In genomic region chr3:41418961-41419691, GRCh38 we compare ENCODE assay signal across 11 cellular contexts.
DNase-seq lines count a peak whose midpoint lies in the region; ATAC-seq and TF ChIP-seq lines count a peak whose summit lies in the region.
"Had no signal": no experiment of that assay in that cellular context is flagged by ENCODE, and none has a peak within 500 bp of the region (broad histone marks: within the 10 kb centered on the region; RNA-seq: fewer than 3 reads in every experiment).

No MANE protein-coding gene starts in this region.

- no peak overlapping the region for H3K4me2 ChIP-seq in GM23338

- H4K20me1 ChIP-seq in GM23338 (replicated peaks; ENCODE audit: insufficient read depth) = no peaks in the 10 kb centered on the region

- ATAC-seq in GM23338 (peak; percentile 81), T-helper 17 cell (peak; percentile 27), psoas muscle (no peak)

- no peak overlapping the region; the same call in 1 of the 2 replicates for H3K27ac Mint-ChIP-seq in GM23338
- H3K27ac Mint-ChIP-seq in T-helper 17 cell = no peak overlapping the region

- H3K4me3 Mint-ChIP-seq in GM23338 (no peak overlapping the region), T-helper 17 cell (no peak overlapping the region)

- no peaks in the 10 kb centered on the region for H3K9me3 Mint-ChIP-seq in GM23338

- H3K4me1 ChIP-seq in GM23338 (ENCODE audit: insufficient read depth) = peaks cover 9% of the 10 kb centered on the region; the same call in 1 of the 2 replicates
- H3K4me1 ChIP-seq in psoas muscle = no peaks in the 10 kb centered on the region
- H3K4me1 ChIP-seq: prostate gland had no signal

- no peaks in the 10 kb centered on the region for H3K36me3 ChIP-seq in GM23338 (ENCODE audit: insufficient read depth)
- no peaks in the 10 kb centered on the region for H3K36me3 ChIP-seq in psoas muscle (ENCODE audit: insufficient read depth in 1 of 2, low read depth in 1 of 2)
- H3K36me3 ChIP-seq: prostate gland had no signal

- H3K4me3 ChIP-seq in GM23338 (no peak overlapping the region), fibroblast of mammary gland (ENCODE audit: control insufficient read depth, low read depth, low read length) (no peak overlapping the region), psoas muscle (no peak overlapping the region)
- H3K4me3 ChIP-seq: prostate gland had no signal

- WGBS in psoas muscle, 3 donors = 68 to 74% (median 72%) methylated on average over 7 of the region's 7 CpGs

- no peaks in the 10 kb centered on the region for H3K79me2 ChIP-seq in GM23338 (replicated peaks; ENCODE audit: insufficient read depth)

- H3K27ac ChIP-seq in GM23338 (ENCODE audit: low read depth) = no peak overlapping the region
- H3K27ac ChIP-seq in psoas muscle = no peak overlapping the region
- H3K27ac ChIP-seq: prostate gland had no signal

- no peaks in the 10 kb centered on the region for H3K27me3 ChIP-seq in GM23338 (ENCODE audit: insufficient read depth)
- no peaks in the 10 kb centered on the region for H3K27me3 ChIP-seq in psoas muscle (ENCODE audit: insufficient read depth in 3 of 3, low read length in 2 of 3)

- DNase-seq in A172 (ENCODE audit: low spot score) (peak; percentile 87), GM23338 (ENCODE audit: low spot score) (peak; percentile 38), T-helper 17 cell (no peak), fibroblast of mammary gland (ENCODE audit: low read depth) (peak; percentile 89), psoas muscle (no peak), NCI-H345 (lab: John Stamatoyannopoulos, UW) (no peak), NCI-H128 (lab: John Stamatoyannopoulos, UW; ENCODE audit: unreplicated experiment) (no peak), NCI-H510A (lab: John Stamatoyannopoulos, UW) (no peak)
- DNase-seq: DMS79 treated with DMSO at 0.1 percent for 48 hours, NCI-H146 had no signal

- no peaks in the 10 kb centered on the region for H3K9me2 ChIP-seq in GM23338 (ENCODE audit: insufficient read depth)

- H3K36me3 Mint-ChIP-seq in GM23338 (ENCODE audit: low read depth) = no peaks in the 10 kb centered on the region
- H3K36me3 Mint-ChIP-seq in T-helper 17 cell (ENCODE audit: low read depth) = peaks cover 2% of the 10 kb centered on the region

- H3F3A ChIP-seq in GM23338 (replicated peaks; ENCODE audit: low read depth) = no peaks in the 10 kb centered on the region

- intact Hi-C loops in psoas muscle (cut with DNase I) = no loop called here

- no peak overlapping the region for H2AFZ ChIP-seq in GM23338

- no peaks in the 10 kb centered on the region for H3K9me3 ChIP-seq in T-helper 17 cell (ENCODE audit: control insufficient read depth, low read length, poor library complexity, severe bottlenecking)
- no peaks in the 10 kb centered on the region for H3K9me3 ChIP-seq in psoas muscle
- H3K9me3 ChIP-seq: prostate gland had no signal

- H3K4me1 Mint-ChIP-seq in GM23338 = peaks cover 26% of the 10 kb centered on the region
- H3K4me1 Mint-ChIP-seq in T-helper 17 cell = no peaks in the 10 kb centered on the region

- peaks cover 4% of the 10 kb centered on the region for H3K27me3 Mint-ChIP-seq in GM23338 (ENCODE audit: insufficient read depth, low read depth, poor library complexity)
- H3K27me3 Mint-ChIP-seq in T-helper 17 cell = no peaks in the 10 kb centered on the region

- TF ChIP-seq CTCF in GM23338 (conservative IDR thresholded peaks at IDR 0.05; ENCODE audit: low read depth in 2 of 2) (peak; percentile 7 to 33; a peak in 1 of 4 replicates), fibroblast of mammary gland (conservative IDR thresholded peaks at IDR 0.05; ENCODE audit: control insufficient read depth, insufficient read depth, low read depth, low read length) (no peak), psoas muscle (IDR thresholded peaks at IDR 0.05) (no peak)

TF ChIP-seq in GM23338, 12 proteins besides CTCF, POLR2A, EP300 and RAD21:
- TF ChIP-seq CREB1 (CRISPR knock-in tag; IDR thresholded peaks at IDR 0.05; ENCODE audit: low read depth) = no peak
- no peak for TF ChIP-seq NANOG (IDR thresholded peaks at IDR 0.05; ENCODE audit: borderline replicate concordance)
- no peak for TF ChIP-seq POLR2AphosphoS5 (IDR thresholded peaks at IDR 0.05; ENCODE audit: low read depth)
- no peak for TF ChIP-seq EZH2phosphoT487 (IDR thresholded peaks at IDR 0.05; ENCODE audit: unreplicated experiment)
- no peak for TF ChIP-seq STAT1 (IDR thresholded peaks at IDR 0.05; ENCODE audit: unreplicated experiment)
- TF ChIP-seq ZNF462 (CRISPR knock-in tag; IDR thresholded peaks at IDR 0.05) = no peak
- TF ChIP-seq ETS1 (IDR thresholded peaks at IDR 0.05) = no peak
- no peak for TF ChIP-seq ZNF114 (CRISPR knock-in tag; IDR thresholded peaks at IDR 0.05)
- TF ChIP-seq ZNF331 (CRISPR knock-in tag; IDR thresholded peaks at IDR 0.05; ENCODE audit: low read depth) = no peak
TF ChIP-seq in GM23338: peak in this region for 0.

Comparison
In these comparisons a context has a peak if more than half of its experiments do, and no peak if none do; other contexts are left out.
1. DNase-seq: peak in A172 (single experiment), GM23338 (single experiment) and fibroblast of mammary gland (single experiment); none in T-helper 17 cell (0 of 3), psoas muscle (0 of 2), NCI-H345 (single experiment), NCI-H128 (single experiment) and NCI-H510A (single experiment).
2. ATAC-seq: peak in GM23338 (single experiment) and T-helper 17 cell (single experiment); none in psoas muscle (0 of 4).
3. CTCF ChIP-seq: peak in GM23338 (2 of 2); none in fibroblast of mammary gland (single experiment) and psoas muscle (single experiment).